8 cellular contexts compared by ENCODE assay signal in the genomic region with DNA sequence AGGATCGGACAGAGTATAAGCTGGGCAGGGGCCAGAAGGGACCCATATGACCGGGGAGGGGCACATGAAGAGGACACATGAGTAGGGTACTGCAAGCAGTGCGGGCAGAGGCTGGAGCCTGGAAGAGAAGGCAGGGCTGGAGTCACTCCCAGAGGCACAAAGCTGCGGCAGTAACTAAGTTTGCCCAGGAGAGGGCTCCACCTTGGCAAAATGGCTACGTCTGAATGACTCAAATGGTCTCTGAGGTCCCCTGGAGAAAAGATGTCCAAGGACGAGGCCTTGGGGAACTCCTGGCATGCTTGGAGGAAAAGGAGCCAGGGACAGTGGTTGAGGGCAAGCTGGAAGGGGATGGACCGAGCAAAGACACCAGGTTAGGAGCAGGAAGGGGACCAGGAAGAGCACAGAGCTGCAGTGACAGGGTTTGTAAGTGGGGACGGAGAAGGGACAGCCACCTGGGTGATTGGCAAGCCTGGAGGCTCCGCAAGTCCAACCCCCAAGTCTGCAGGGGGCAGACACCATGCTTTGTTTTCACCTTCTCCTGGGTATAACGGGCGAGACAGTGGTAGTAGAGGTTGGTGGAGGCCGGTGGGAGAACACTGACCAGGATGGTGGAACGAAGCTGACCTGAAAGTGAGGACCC. TPM values are rescaled to one million over a fixed set of nuclear protein-coding genes. Genes with fewer than 3 reads are reported as not detected.
DNase-seq lines count a peak whose midpoint lies in the region; ATAC-seq and TF ChIP-seq lines count a peak whose summit lies in the region.

No MANE protein-coding gene starts in this region.

- no peak for ATAC-seq in HG02840 (IDR thresholded peaks at IDR 0.05; ENCODE audit: low FRiP score, unreplicated experiment)

- POLR2A ChIA-PET in GM10248 (lab: Yijun Ruan, JAX), result interaction anchor here (0.6 kb wide), 1 partner anchor 382 kb away, joined by 3 read pairs; no protein-coding TSS in a partner anchor

- H3K4me3 ChIP-seq in hepatocyte, result no peak overlapping the region

- no peaks in the 10 kb centered on the region for H3K79me2 ChIP-seq in hepatocyte

- H3K4me1 ChIP-seq in hepatocyte (ENCODE audit: insufficient read depth), result no peaks in the 10 kb centered on the region

- TF ChIP-seq CTCF in GM10248 (IDR thresholded peaks at IDR 0.05; ENCODE audit: control extremely low read depth, extremely low read depth, low read depth, missing control alignments) (peak; percentile 81), hepatocyte (IDR thresholded peaks at IDR 0.05; ENCODE audit: poor library complexity) (peak; percentile 68)

- DNase-seq in GM10248 (ENCODE audit: extremely low spot score) (peak; percentile 84), NAMALWA (ENCODE audit: low spot score) (peak; percentile 85), T-helper 1 cell (peak; percentile 18 to 37 (median 32)), anterior cingulate cortex (lab: John Stamatoyannopoulos, UW) (peak in 44 of 58 donors; percentile 3 to 65 (median 26)), hepatocyte (ENCODE audit: low spot score) (peak; percentile 73), smooth muscle cell of the brain vasculature (ENCODE audit: low read depth, low spot score) (peak; percentile 28), mesenteric fat pad (ENCODE audit: low spot score) (no peak)

- no peak overlapping the region for H3K4me2 ChIP-seq in hepatocyte

- 44% methylated on average over 13 of the region's 13 CpGs for WGBS in hepatocyte (ENCODE audit: low lambda C conversion rate, missing lambda C conversion rate)

- H3K27me3 ChIP-seq in hepatocyte, result peaks cover 18% of the 10 kb centered on the region

- CTCF ChIA-PET in GM10248 (lab: Yijun Ruan, JAX), result interaction anchor here (0.7 to 11.0 kb wide), 19 partner anchors 9 to 298 kb away, joined by 3 to 54 read pairs (median 4); no protein-coding TSS in a partner anchor

- no peaks in the 10 kb centered on the region for H4K20me1 ChIP-seq in hepatocyte (ENCODE audit: insufficient read depth, poor library complexity, severe bottlenecking)

- no peaks in the 10 kb centered on the region for H3K9me2 ChIP-seq in hepatocyte (replicated peaks; ENCODE audit: insufficient read depth)

- no peaks in the 10 kb centered on the region for H3K36me3 ChIP-seq in hepatocyte (replicated peaks; ENCODE audit: insufficient read depth, low read depth)

- no peaks in the 10 kb centered on the region for H3K9me3 ChIP-seq in hepatocyte (ENCODE audit: low read depth)

- no peak overlapping the region for H2AFZ ChIP-seq in hepatocyte

- no peak overlapping the region for H3K27ac ChIP-seq in hepatocyte

RNA-seq across cellular contexts. Expression of a gene that starts 43.1 kb away (rescaled TPM):
- not detected in 2 replicates for total RNA-seq in hepatocyte
- polyA plus RNA-seq in hepatocyte, result 0.33 TPM in 1 of 2 replicates, not detected in the other
- 0.10 TPM for total RNA-seq in mesenteric fat pad
